In the genomic region with DNA sequence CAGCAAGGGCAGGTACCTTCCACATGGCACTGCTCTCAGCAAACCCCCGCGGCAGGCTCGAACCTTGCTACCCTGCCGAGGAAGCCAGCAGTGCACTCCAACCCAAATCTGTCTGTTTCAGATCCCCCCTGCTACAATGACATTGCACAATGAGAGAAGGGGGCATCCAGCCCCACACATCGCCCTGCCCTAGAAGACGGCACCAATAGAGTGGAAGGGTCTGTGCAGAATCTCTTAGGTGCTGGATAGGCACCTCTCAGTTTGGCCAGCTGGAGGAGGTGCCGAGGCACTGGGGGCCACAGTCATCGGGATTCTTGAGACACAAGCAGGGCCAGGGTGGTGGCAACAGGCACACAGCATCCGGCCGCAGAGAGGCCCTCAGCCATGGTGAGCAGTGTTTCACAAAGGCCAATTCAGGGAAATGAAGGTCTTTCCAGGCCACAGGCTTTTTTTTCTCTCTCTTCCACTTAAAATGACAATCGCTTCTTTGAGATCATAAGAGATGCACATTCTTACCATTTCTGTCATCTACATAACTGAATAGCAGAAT, we compare ENCODE assay signal across 26 cellular contexts.
A peak's percentile ranks its signal among the peaks of the same experiment; 100 is the strongest.
DNase-seq lines count a peak whose midpoint lies in the region; ATAC-seq, FAIRE-seq and TF ChIP-seq lines count a peak whose summit lies in the region.
"Had no signal": no experiment of that assay in that cellular context is flagged by ENCODE, and none has a peak within 500 bp of the region (broad histone marks: within the 10 kb centered on the region; RNA-seq: fewer than 3 reads in every experiment).

No MANE protein-coding gene starts in this region.

- intact Hi-C loops in sciatic nerve (cut with DNase I): no loop called here

- no peaks in the 10 kb centered on the region for H3K27me3 Mint-ChIP-seq in chondrocyte (ENCODE audit: low read depth)
- H3K27me3 Mint-ChIP-seq: activated CD4-positive, alpha-beta T cell treated with anti-CD3 and anti-CD28 coated beads, Interleukin-2, amount 10 ng/mL, durations not matched to agents 7 days and 5 days; activated naive CD8-positive, alpha-beta T cell treated with anti-CD3 and anti-CD28 coated beads for 36 hours; activated T-cell treated with anti-CD3 and anti-CD28 coated beads, Interleukin-2, amount 50 U/mL, for 24 hours had no signal

- peak; percentile 44 for FAIRE-seq in HTR-8/SVneo (lab: Jason Lieb, UNC)
- FAIRE-seq: colon, GM12878, islet of Langerhans had no signal

- peaks cover 54% of the 10 kb centered on the region for H3K36me3 Mint-ChIP-seq in chondrocyte (ENCODE audit: low read depth)
- H3K36me3 Mint-ChIP-seq: activated naive CD8-positive, alpha-beta T cell treated with anti-CD3 and anti-CD28 coated beads for 36 hours; natural killer cell; T-cell had no signal

- peak overlapping the region; percentile 55 for H3K27ac Mint-ChIP-seq in chondrocyte (ENCODE audit: unreplicated experiment)
- H3K27ac Mint-ChIP-seq: activated CD4-positive, alpha-beta T cell treated with anti-CD3 and anti-CD28 coated beads, Interleukin-2, amount 10 ng/mL, durations not matched to agents 7 days and 5 days; activated naive CD8-positive, alpha-beta T cell treated with anti-CD3 and anti-CD28 coated beads for 36 hours; activated T-cell treated with anti-CD3 and anti-CD28 coated beads, Interleukin-2, amount 50 U/mL, for 24 hours; natural killer cell; T-cell had no signal

- no peak overlapping the region for H3K4me3 Mint-ChIP-seq in chondrocyte (ENCODE audit: unreplicated experiment)
- H3K4me3 Mint-ChIP-seq: activated CD4-positive, alpha-beta T cell treated with anti-CD3 and anti-CD28 coated beads, Interleukin-2, amount 10 ng/mL, durations not matched to agents 7 days and 5 days; activated naive CD8-positive, alpha-beta T cell treated with anti-CD3 and anti-CD28 coated beads for 36 hours; activated T-cell treated with anti-CD3 and anti-CD28 coated beads, Interleukin-2, amount 50 U/mL, for 24 hours; natural killer cell; T-cell had no signal

- TF ChIP-seq CTCF in chondrocyte (IDR thresholded peaks at IDR 0.05): no peak

- no peak for DNase-seq in HTR-8/SVneo (ENCODE audit: insufficient read length, low spot score)
- no peak for DNase-seq in chondrocyte (ENCODE audit: low spot score)
- DNase-seq in medulla oblongata (ENCODE audit: extremely low spot score): peak; percentile 69
- peak; percentile 58 for DNase-seq in sciatic nerve (ENCODE audit: low spot score)
- no peak for DNase-seq in SHP77 (lab: John Stamatoyannopoulos, UW)
- no peak for DNase-seq in HK-2 (ENCODE audit: unreplicated experiment)
- DNase-seq in NCI-H2081 treated with DMSO at 0.1 percent for 48 hours (lab: John Stamatoyannopoulos, UW): no peak
- no peak for DNase-seq in NCI-H1694 (lab: John Stamatoyannopoulos, UW)
- DNase-seq: activated CD4-positive, alpha-beta T cell treated with anti-CD3 and anti-CD28 coated beads, Interleukin-2, amount 10 ng/mL, durations not matched to agents 7 days and 5 days; activated effector memory CD4-positive, alpha-beta T cell treated with anti-CD3 and anti-CD28 coated beads, Interleukin-2, amount 50 U/mL, for 16 hours; activated naive CD8-positive, alpha-beta T cell treated with anti-CD3 and anti-CD28 coated beads for 36 hours; activated T-cell treated with anti-CD3 and anti-CD28 coated beads, Interleukin-2, amount 50 U/mL, for 24 hours; DMS153; effector memory CD4-positive, alpha-beta T cell; left ventricle myocardium inferior; natural killer cell; NCI-H146; NCI-H446 treated with DMSO at 0.1 percent for 48 hours; NCI-H774; retina; spleen; T-cell; transverse colon had no signal

- ATAC-seq in sciatic nerve: peak; percentile 72
- ATAC-seq: GM12878, natural killer cell, T-cell had no signal

- no peaks in the 10 kb centered on the region for H3K9me3 Mint-ChIP-seq in chondrocyte (ENCODE audit: low read depth)
- H3K9me3 Mint-ChIP-seq: activated CD4-positive, alpha-beta T cell treated with anti-CD3 and anti-CD28 coated beads, Interleukin-2, amount 10 ng/mL, durations not matched to agents 7 days and 5 days; activated naive CD8-positive, alpha-beta T cell treated with anti-CD3 and anti-CD28 coated beads for 36 hours; activated T-cell treated with anti-CD3 and anti-CD28 coated beads, Interleukin-2, amount 50 U/mL, for 24 hours; natural killer cell; T-cell had no signal

- peaks cover 71% of the 10 kb centered on the region for H3K4me1 Mint-ChIP-seq in chondrocyte (ENCODE audit: low read depth)
- H3K4me1 Mint-ChIP-seq: activated CD4-positive, alpha-beta T cell treated with anti-CD3 and anti-CD28 coated beads, Interleukin-2, amount 10 ng/mL, durations not matched to agents 7 days and 5 days; natural killer cell; T-cell had no signal

Comparison
In these comparisons a context has a peak if more than half of its experiments do, and no peak if none do; other contexts are left out.
1. DNase-seq: peak in medulla oblongata (single experiment) and sciatic nerve (single experiment); none in HTR-8/SVneo (single experiment), chondrocyte (single experiment), SHP77 (0 of 2), HK-2 (single experiment), NCI-H2081 treated with DMSO at 0.1 percent for 48 hours (single experiment) and NCI-H1694 (single experiment).